11 cellular contexts compared by ENCODE assay signal in genomic region chr12:43113153-43113552, GRCh38.
DNase-seq lines count a peak whose midpoint lies in the region; ATAC-seq and TF ChIP-seq lines count a peak whose summit lies in the region.
"Had no signal": no experiment of that assay in that cellular context is flagged by ENCODE, and none has a peak within 500 bp of the region (broad histone marks: within the 10 kb centered on the region; RNA-seq: fewer than 3 reads in every experiment).

No MANE protein-coding gene starts in this region.

- TF ChIP-seq CTCF in AG10803 (conservative IDR thresholded peaks at IDR 0.05; ENCODE audit: low read length) (peak; percentile 22; the same call in 1 of the 2 replicates), astrocyte of the cerebellum (IDR thresholded peaks at IDR 0.05; ENCODE audit: low read depth, low read length, missing control alignments) (peak; percentile 26)

- H3K4me3 ChIP-seq in AG10803 (ENCODE audit: low read length) (no peak overlapping the region), astrocyte of the cerebellum (ENCODE audit: low read depth, low read length) (no peak overlapping the region)
- H3K4me3 ChIP-seq: colonic mucosa had no signal

- H3K36me3 Mint-ChIP-seq in stimulated activated memory B cell treated with anti-CD40 and anti-IgM and Interleukin-4, amounts not matched to agents 10 μg/mL and 1 μg/mL and 100 μg/mL, for 72 hours: no peaks in the 10 kb centered on the region
- H3K36me3 Mint-ChIP-seq: activated naive CD4-positive, alpha-beta T cell treated with anti-CD3 and anti-CD28 coated beads, Interleukin-2, amount 10 ng/mL, durations not matched to agents 7 days and 5 days had no signal

- in situ Hi-C loops in astrocyte of the cerebellum (cut with HindIII; ENCODE audit: low sequenced_read_pairs): no loop called here

- no peak overlapping the region for H3K27ac Mint-ChIP-seq in stimulated activated memory B cell treated with anti-CD40 and anti-IgM and Interleukin-4, amounts not matched to agents 10 μg/mL and 1 μg/mL and 100 μg/mL, for 72 hours
- H3K27ac Mint-ChIP-seq: activated naive CD4-positive, alpha-beta T cell treated with anti-CD3 and anti-CD28 coated beads, Interleukin-2, amount 10 ng/mL, durations not matched to agents 7 days and 5 days had no signal

- no peak for ATAC-seq in stimulated activated memory B cell treated with anti-CD40 and anti-IgM and Interleukin-4, amounts not matched to agents 10 μg/mL and 1 μg/mL and 100 μg/mL, for 72 hours

- no peaks in the 10 kb centered on the region for H3K9me3 Mint-ChIP-seq in stimulated activated memory B cell treated with anti-CD40 and anti-IgM and Interleukin-4, amounts not matched to agents 10 μg/mL and 1 μg/mL and 100 μg/mL, for 72 hours

- H3K27me3 Mint-ChIP-seq in stimulated activated memory B cell treated with anti-CD40 and anti-IgM and Interleukin-4, amounts not matched to agents 10 μg/mL and 1 μg/mL and 100 μg/mL, for 72 hours: peaks cover 10% of the 10 kb centered on the region
- H3K27me3 Mint-ChIP-seq: activated naive CD4-positive, alpha-beta T cell treated with anti-CD3 and anti-CD28 coated beads, Interleukin-2, amount 10 ng/mL, durations not matched to agents 7 days and 5 days had no signal

- H3K4me3 Mint-ChIP-seq in stimulated activated memory B cell treated with anti-CD40 and anti-IgM and Interleukin-4, amounts not matched to agents 10 μg/mL and 1 μg/mL and 100 μg/mL, for 72 hours: no peak overlapping the region
- H3K4me3 Mint-ChIP-seq: activated naive CD4-positive, alpha-beta T cell treated with anti-CD3 and anti-CD28 coated beads, Interleukin-2, amount 10 ng/mL, durations not matched to agents 7 days and 5 days had no signal

- DNase-seq in AG10803 (ENCODE audit: low read depth) (peak; percentile 29), Kasumi-1 (lab: John Stamatoyannopoulos, UW) (peak; percentile 59), astrocyte of the cerebellum (ENCODE audit: low read depth) (no peak), left kidney (ENCODE audit: low read depth, low spot score) (peak; percentile 18), NCI-H2081 treated with DMSO at 0.1 percent for 48 hours (lab: John Stamatoyannopoulos, UW) (no peak), foreskin melanocyte (no peak)
- no peak for DNase-seq in activated CD4-positive, CD25-positive, alpha-beta regulatory T cell (lab: John Stamatoyannopoulos, UW)
- DNase-seq: activated naive CD4-positive, alpha-beta T cell treated with anti-CD3 and anti-CD28 coated beads, Interleukin-2, amount 10 ng/mL, durations not matched to agents 7 days and 5 days; colonic mucosa; T-helper 2 cell had no signal

- H3K4me1 Mint-ChIP-seq in stimulated activated memory B cell treated with anti-CD40 and anti-IgM and Interleukin-4, amounts not matched to agents 10 μg/mL and 1 μg/mL and 100 μg/mL, for 72 hours: peaks cover 12% of the 10 kb centered on the region
- H3K4me1 Mint-ChIP-seq: activated naive CD4-positive, alpha-beta T cell treated with anti-CD3 and anti-CD28 coated beads, Interleukin-2, amount 10 ng/mL, durations not matched to agents 7 days and 5 days had no signal

Comparison
In these comparisons a context has a peak if more than half of its experiments do, and no peak if none do; other contexts are left out.
1. DNase-seq: peak in AG10803 (single experiment), Kasumi-1 (2 of 2) and left kidney (single experiment); none in astrocyte of the cerebellum (single experiment), activated CD4-positive, CD25-positive, alpha-beta regulatory T cell (0 of 4), NCI-H2081 treated with DMSO at 0.1 percent for 48 hours (single experiment) and foreskin melanocyte (single experiment).